ENCODE assay signal across 15 cellular contexts in genomic region chr19:12884202-12884601, GRCh38. TPM values are rescaled to one million over a fixed set of nuclear protein-coding genes. Genes with fewer than 3 reads are reported as not detected.
DNase-seq lines count a peak whose midpoint lies in the region; ATAC-seq and TF ChIP-seq lines count a peak whose summit lies in the region.
"Had no signal": no experiment of that assay in that cellular context is flagged by ENCODE, and none has a peak within 500 bp of the region (broad histone marks: within the 10 kb centered on the region; RNA-seq: fewer than 3 reads in every experiment).

No MANE protein-coding gene starts in this region.

- no peaks in the 10 kb centered on the region for H3K9me3 Mint-ChIP-seq in stimulated activated naive CD8-positive, alpha-beta T cell treated with anti-CD3 and anti-CD28 coated beads, Interleukin-15, Interleukin-2, amounts not matched to agents 100 ng/mL and 50 ng/mL, for 24 hours
- peaks cover 9% of the 10 kb centered on the region for H3K9me3 Mint-ChIP-seq in activated CD4-positive, alpha-beta memory T cell treated with anti-CD3 and anti-CD28 coated beads, Interleukin-2, amount 10 ng/mL, durations not matched to agents 7 days and 5 days
- H3K9me3 Mint-ChIP-seq in immature natural killer cell (peaks cover 0 to 2% (median 0%) of the 10 kb centered on the region in 6 donors), type B pancreatic cell (no peaks in the 10 kb centered on the region)

- peak overlapping the region; percentile 9 for H3K27ac Mint-ChIP-seq in stimulated activated naive CD8-positive, alpha-beta T cell treated with anti-CD3 and anti-CD28 coated beads, Interleukin-15, Interleukin-2, amounts not matched to agents 100 ng/mL and 50 ng/mL, for 24 hours
- H3K27ac Mint-ChIP-seq in activated CD4-positive, alpha-beta memory T cell treated with anti-CD3 and anti-CD28 coated beads, Interleukin-2, amount 10 ng/mL, durations not matched to agents 7 days and 5 days, result peak overlapping the region; percentile 21
- H3K27ac Mint-ChIP-seq in immature natural killer cell (no peak overlapping the region), type B pancreatic cell (no peak overlapping the region)

- POLR2A ChIA-PET in activated CD4-positive, alpha-beta memory T cell treated with anti-CD3 and anti-CD28 coated beads, Interleukin-2, amount 10 ng/mL, durations not matched to agents 7 days and 5 days (lab: Charles Lee), result interaction anchor here (0.9 to 2.6 kb wide), 9 partner anchors 11 to 274 kb away, joined by 3 to 19 read pairs (median 4); partner anchors contain the start of genes ZNF490 and ZNF791

- ATAC-seq in stimulated activated naive CD8-positive, alpha-beta T cell treated with anti-CD3 and anti-CD28 coated beads, Interleukin-15, Interleukin-2, amounts not matched to agents 100 U/mL and 50 U/mL, for 24 hours, result no peak
- ATAC-seq in SK-N-SH treated with all-trans-retinoic acid at 6 μM for 48 hours (no peak), HG03280 (IDR thresholded peaks at IDR 0.05; ENCODE audit: unreplicated experiment) (no peak)

- H3K4me1 Mint-ChIP-seq in stimulated activated naive CD8-positive, alpha-beta T cell treated with anti-CD3 and anti-CD28 coated beads, Interleukin-15, Interleukin-2, amounts not matched to agents 100 ng/mL and 50 ng/mL, for 24 hours (ENCODE audit: low read depth), result peaks cover 24% of the 10 kb centered on the region
- H3K4me1 Mint-ChIP-seq in activated CD4-positive, alpha-beta memory T cell treated with anti-CD3 and anti-CD28 coated beads, Interleukin-2, amount 10 ng/mL, durations not matched to agents 7 days and 5 days, result peaks cover 44% of the 10 kb centered on the region
- peaks cover 38 to 42% of the 10 kb centered on the region in 2 donors for H3K4me1 Mint-ChIP-seq in immature natural killer cell
- H3K4me1 Mint-ChIP-seq in type B pancreatic cell (ENCODE audit: unreplicated experiment), result no peaks in the 10 kb centered on the region

- H3K27me3 Mint-ChIP-seq in stimulated activated naive CD8-positive, alpha-beta T cell treated with anti-CD3 and anti-CD28 coated beads, Interleukin-15, Interleukin-2, amounts not matched to agents 100 ng/mL and 50 ng/mL, for 24 hours, result no peaks in the 10 kb centered on the region
- H3K27me3 Mint-ChIP-seq in activated CD4-positive, alpha-beta memory T cell treated with anti-CD3 and anti-CD28 coated beads, Interleukin-2, amount 10 ng/mL, durations not matched to agents 7 days and 5 days, result no peaks in the 10 kb centered on the region
- H3K27me3 Mint-ChIP-seq in immature natural killer cell (ENCODE audit: low read depth in 3 of 3) (peaks cover 3 to 5% (median 3%) of the 10 kb centered on the region in 3 donors), type B pancreatic cell (peaks cover 46% of the 10 kb centered on the region)

- DNase-seq in stimulated activated naive CD8-positive, alpha-beta T cell treated with anti-CD3 and anti-CD28 coated beads, Interleukin-15, Interleukin-2, amounts not matched to agents 100 U/mL and 50 U/mL, for 24 hours, result no peak
- no peak for DNase-seq in activated CD4-positive, alpha-beta memory T cell treated with anti-CD3 and anti-CD28 coated beads, Interleukin-2, amount 10 ng/mL, durations not matched to agents 7 days and 5 days
- no peak for DNase-seq in immature natural killer cell
- DNase-seq in type B pancreatic cell (ENCODE audit: extremely low spot score, unreplicated experiment), result no peak
- no peak for DNase-seq in A172 (ENCODE audit: low spot score)
- DNase-seq: left ventricle myocardium inferior; NCI-H524 treated with DMSO at 0.1 percent for 48 hours; stimulated activated CD4-positive, alpha-beta T cell treated with anti-CD3 and anti-CD28 coated beads, Interleukin-4, amount 100 ng/mL, for 1 hour; T-helper 9 cell had no signal

- TF ChIP-seq CTCF in type B pancreatic cell (conservative IDR thresholded peaks at IDR 0.05), result no peak

- CTCF ChIA-PET in activated CD4-positive, alpha-beta memory T cell treated with anti-CD3 and anti-CD28 coated beads, Interleukin-2, amount 10 ng/mL, durations not matched to agents 7 days and 5 days (lab: Charles Lee), result interaction anchor here (1.4 to 4.4 kb wide), 2 partner anchors 49 to 81 kb away, joined by 15 to 56 read pairs; partner anchors contain the start of gene FARSA

- H3K36me3 Mint-ChIP-seq in stimulated activated naive CD8-positive, alpha-beta T cell treated with anti-CD3 and anti-CD28 coated beads, Interleukin-15, Interleukin-2, amounts not matched to agents 100 ng/mL and 50 ng/mL, for 24 hours (ENCODE audit: low read depth), result no peaks in the 10 kb centered on the region
- H3K36me3 Mint-ChIP-seq in activated CD4-positive, alpha-beta memory T cell treated with anti-CD3 and anti-CD28 coated beads, Interleukin-2, amount 10 ng/mL, durations not matched to agents 7 days and 5 days (ENCODE audit: low read depth), result peaks cover 7% of the 10 kb centered on the region
- H3K36me3 Mint-ChIP-seq in immature natural killer cell (no peaks in the 10 kb centered on the region), type B pancreatic cell (no peaks in the 10 kb centered on the region)

- H3K4me3 Mint-ChIP-seq in stimulated activated naive CD8-positive, alpha-beta T cell treated with anti-CD3 and anti-CD28 coated beads, Interleukin-15, Interleukin-2, amounts not matched to agents 100 ng/mL and 50 ng/mL, for 24 hours, result no peak overlapping the region
- H3K4me3 Mint-ChIP-seq in activated CD4-positive, alpha-beta memory T cell treated with anti-CD3 and anti-CD28 coated beads, Interleukin-2, amount 10 ng/mL, durations not matched to agents 7 days and 5 days, result peak overlapping the region; percentile 82
- H3K4me3 Mint-ChIP-seq in immature natural killer cell (peak overlapping the region in 4 of 5 donors; percentile 17 to 81 (median 49)), type B pancreatic cell (peak overlapping the region; percentile 40)

TF ChIP-seq in SK-N-SH treated with all-trans-retinoic acid at 6 μM for 48 hours, 23 proteins besides CTCF, POLR2A, EP300 and RAD21 (continues in another document):
- no peak for TF ChIP-seq SNAI2 (CRISPR knock-in tag; IDR thresholded peaks at IDR 0.05)
- no peak for TF ChIP-seq PATZ1 (CRISPR knock-in tag; IDR thresholded peaks at IDR 0.05; ENCODE audit: borderline replicate concordance)
- no peak for TF ChIP-seq ARNTL (CRISPR knock-in tag; IDR thresholded peaks at IDR 0.05; ENCODE audit: borderline replicate concordance, low read depth)
- no peak for TF ChIP-seq RARB (CRISPR knock-in tag; IDR thresholded peaks at IDR 0.05)
- no peak for TF ChIP-seq ZC3H10 (CRISPR knock-in tag; IDR thresholded peaks at IDR 0.05)
- no peak for TF ChIP-seq PPARA (CRISPR knock-in tag; IDR thresholded peaks at IDR 0.05; ENCODE audit: borderline replicate concordance)
- no peak for TF ChIP-seq ZFP3 (CRISPR knock-in tag; IDR thresholded peaks at IDR 0.05)

RNA-seq across cellular contexts. Expression of gene KLF1, which starts 2.8 kb away (rescaled TPM):
- under 1 TPM; 0.13 to 0.20 TPM for total RNA-seq in activated CD4-positive, alpha-beta memory T cell treated with anti-CD3 and anti-CD28 coated beads, Interleukin-2, amount 10 ng/mL, durations not matched to agents 7 days and 5 days
- 1 to 10 TPM in 1 of 3 donors, under 1 TPM in 2; 0.15 to 1.8 (median 0.20) TPM for polyA plus RNA-seq in immature natural killer cell
- not detected in 2 replicates for total RNA-seq in type B pancreatic cell (ENCODE audit: low replicate concordance)
- total RNA-seq in A172 (2014; rRNA removed; shearing (Covaris generic)), result not detected in 2 replicates
- total RNA-seq: esophagus mucosa, HT1080, left ventricle myocardium inferior, suprapubic skin had no signal

RNA-seq across cellular contexts. Expression of gene DNASE2, which starts 3.0 kb away (rescaled TPM):
- 10 to 100 TPM; 37.6 to 39.3 TPM for total RNA-seq in activated CD4-positive, alpha-beta memory T cell treated with anti-CD3 and anti-CD28 coated beads, Interleukin-2, amount 10 ng/mL, durations not matched to agents 7 days and 5 days
- 100 to 1,000 TPM in 1 of 3 donors, 10 to 100 TPM in 2; 72.6 to 108 (median 83.5) TPM for polyA plus RNA-seq in immature natural killer cell
- 17.9 and 24.6 TPM in 2 replicates for total RNA-seq in type B pancreatic cell (ENCODE audit: low replicate concordance)
- total RNA-seq in A172 (2014; rRNA removed; shearing (Covaris generic)), result 61.3 and 74.4 TPM in 2 replicates

RNA-seq across cellular contexts. Expression of gene GCDH, which starts 6.8 kb away (rescaled TPM):
- total RNA-seq in activated CD4-positive, alpha-beta memory T cell treated with anti-CD3 and anti-CD28 coated beads, Interleukin-2, amount 10 ng/mL, durations not matched to agents 7 days and 5 days, result 10 to 100 TPM; 23.3 to 25.1 TPM
- 10 to 100 TPM; 17.0 to 21.6 (median 18.4) TPM for polyA plus RNA-seq in immature natural killer cell
- total RNA-seq in type B pancreatic cell (ENCODE audit: low replicate concordance), result 29.7 and 46.8 TPM in 2 replicates
- 25.0 and 25.8 TPM in 2 replicates for total RNA-seq in A172 (2014; rRNA removed; shearing (Covaris generic))

RNA-seq across cellular contexts. Expression of gene SYCE2, which starts 34.9 kb away (rescaled TPM):
- total RNA-seq in activated CD4-positive, alpha-beta memory T cell treated with anti-CD3 and anti-CD28 coated beads, Interleukin-2, amount 10 ng/mL, durations not matched to agents 7 days and 5 days, result 1 to 10 TPM; 3.9 to 4.9 TPM
- polyA plus RNA-seq in immature natural killer cell, result under 1 TPM in 1 of 3 donors, not detected in 2; 0.20 TPM
- 1.8 TPM in 1 of 2 replicates, not detected in the other for total RNA-seq in type B pancreatic cell (ENCODE audit: low replicate concordance)
- total RNA-seq in A172 (2014; rRNA removed; shearing (Covaris generic)), result 0.12 and 0.28 TPM in 2 replicates
- total RNA-seq: left ventricle myocardium inferior had no signal

RNA-seq across cellular contexts. Expression of gene MAST1, which starts 45.9 kb away (rescaled TPM):
- 1 to 10 TPM; 1.1 to 2.1 TPM for total RNA-seq in activated CD4-positive, alpha-beta memory T cell treated with anti-CD3 and anti-CD28 coated beads, Interleukin-2, amount 10 ng/mL, durations not matched to agents 7 days and 5 days
- polyA plus RNA-seq in immature natural killer cell, result under 1 TPM in 2 of 3 donors, not detected in 1; 0.28 TPM
- 1.9 and 3.5 TPM in 2 replicates for total RNA-seq in type B pancreatic cell (ENCODE audit: low replicate concordance)
- 1.3 and 3.2 TPM in 2 replicates for total RNA-seq in A172 (2014; rRNA removed; shearing (Covaris generic))
- total RNA-seq: esophagus mucosa, left ventricle myocardium inferior had no signal

Comparison
In these comparisons a context has a peak if more than half of its experiments do, and no peak if none do; other contexts are left out.
1. H3K27ac Mint-ChIP-seq: peak in stimulated activated naive CD8-positive, alpha-beta T cell treated with anti-CD3 and anti-CD28 coated beads, Interleukin-15, Interleukin-2, amounts not matched to agents 100 ng/mL and 50 ng/mL, for 24 hours (single experiment) and activated CD4-positive, alpha-beta memory T cell treated with anti-CD3 and anti-CD28 coated beads, Interleukin-2, amount 10 ng/mL, durations not matched to agents 7 days and 5 days (single experiment); none in immature natural killer cell (0 of 6) and type B pancreatic cell (single experiment).